ENCODE assay signal across 16 cellular contexts in the genomic region with DNA sequence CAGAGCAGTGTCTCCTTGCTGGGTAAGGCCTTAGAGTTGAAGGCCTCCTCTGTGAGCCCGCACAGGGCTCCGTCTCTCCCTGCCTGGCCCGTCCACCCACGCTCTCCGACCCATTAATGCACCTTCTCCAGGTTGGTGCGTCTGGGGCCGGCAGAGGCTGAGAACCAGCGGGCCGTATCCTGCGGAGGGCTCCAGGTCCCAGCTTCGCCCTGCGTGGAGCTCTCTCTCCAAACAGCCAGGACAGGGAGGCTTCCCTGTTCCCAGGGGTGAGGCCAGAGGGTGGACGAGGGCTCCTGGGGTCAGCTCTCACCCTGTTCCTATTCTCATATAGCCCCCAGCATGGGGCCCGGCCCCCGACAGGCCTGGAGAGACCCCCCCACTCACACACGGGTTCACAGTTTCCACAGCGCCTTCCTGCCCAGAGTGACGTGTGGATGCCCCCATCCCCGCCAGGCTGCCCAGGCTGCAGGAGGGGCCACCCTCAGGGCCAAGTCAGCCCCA.
"Had no signal": no experiment of that assay in that cellular context is flagged by ENCODE, and none has a peak within 500 bp of the region (broad histone marks: within the 10 kb centered on the region; RNA-seq: fewer than 3 reads in every experiment).

No MANE protein-coding gene starts in this region.

- ATAC-seq: activated CD8-positive, alpha-beta memory T cell treated with anti-CD3 and anti-CD28 coated beads, Interleukin-2, amount 10 ng/mL, durations not matched to agents 7 days and 5 days; pancreas had no signal

- H3K9me3 Mint-ChIP-seq: neural progenitor cell; T-helper 1 cell treated with Interleukin-12 subunit alpha and Interleukin-12 subunit beta and Interleukin-4 antibody, amounts not matched to agents 30 μg/mL and 1 μg/mL, for 36 hours had no signal

- H3K4me3 Mint-ChIP-seq: activated CD8-positive, alpha-beta memory T cell treated with anti-CD3 and anti-CD28 coated beads, Interleukin-2, amount 10 ng/mL, durations not matched to agents 7 days and 5 days; T-helper 1 cell treated with Interleukin-12 subunit alpha and Interleukin-12 subunit beta and Interleukin-4 antibody, amounts not matched to agents 30 μg/mL and 1 μg/mL, for 36 hours had no signal

- H3K27ac Mint-ChIP-seq: activated CD8-positive, alpha-beta memory T cell treated with anti-CD3 and anti-CD28 coated beads, Interleukin-2, amount 10 ng/mL, durations not matched to agents 7 days and 5 days; neural progenitor cell; T-helper 1 cell treated with Interleukin-12 subunit alpha and Interleukin-12 subunit beta and Interleukin-4 antibody, amounts not matched to agents 30 μg/mL and 1 μg/mL, for 36 hours had no signal

- H3K36me3 ChIP-seq: esophagus squamous epithelium, neural progenitor cell, pancreas, transverse colon, vagina, WERI-Rb-1 had no signal

- H3K36me3 Mint-ChIP-seq: activated CD8-positive, alpha-beta memory T cell treated with anti-CD3 and anti-CD28 coated beads, Interleukin-2, amount 10 ng/mL, durations not matched to agents 7 days and 5 days; neural progenitor cell had no signal

- H3K9ac ChIP-seq: neural progenitor cell had no signal

- H3K4me1 Mint-ChIP-seq: activated CD8-positive, alpha-beta memory T cell treated with anti-CD3 and anti-CD28 coated beads, Interleukin-2, amount 10 ng/mL, durations not matched to agents 7 days and 5 days had no signal

- H3K4me2 ChIP-seq: neural progenitor cell had no signal

- DNase-seq: activated CD4-positive, alpha-beta T cell treated with anti-CD3 and anti-CD28 coated beads, Interleukin-2, amount 50 U/mL, for 48 hours; activated CD8-positive, alpha-beta memory T cell treated with anti-CD3 and anti-CD28 coated beads, Interleukin-2, amount 10 ng/mL, durations not matched to agents 7 days and 5 days; activated naive CD4-positive, alpha-beta T cell treated with anti-CD3 and anti-CD28 coated beads, Interleukin-2, amount 50 U/mL, for 16 hours; activated T-cell treated with anti-CD3 and anti-CD28 coated beads, Interleukin-2, amount 50 U/mL, for 1 hour; effector CD8-positive, alpha-beta T cell; esophagus squamous epithelium; hippocampal formation; mesendoderm; stimulated activated CD4-positive, alpha-beta T cell treated with anti-CD3 and anti-CD28 coated beads, Interleukin-1b, Interleukin-23, amount 100 ng/mL, for 48 hours; transverse colon; WERI-Rb-1 had no signal

- H2AFZ ChIP-seq: neural progenitor cell had no signal

- H3K4me3 ChIP-seq: coronary artery, esophagus squamous epithelium, neural progenitor cell, pancreas, transverse colon, vagina had no signal

- H3K27ac ChIP-seq: coronary artery, esophagus squamous epithelium, neural progenitor cell, pancreas, vagina, WERI-Rb-1 had no signal

- H3K9me3 ChIP-seq: esophagus squamous epithelium, pancreas, transverse colon, vagina had no signal

- H3K27me3 ChIP-seq: esophagus squamous epithelium, pancreas, transverse colon, vagina had no signal

- H3K4me1 ChIP-seq: neural progenitor cell, pancreas had no signal
